ENCODE assay signal across 9 cellular contexts in genomic region chr16:31351937-31352315, GRCh38. TPM values are rescaled to one million over a fixed set of nuclear protein-coding genes. Genes with fewer than 3 reads are reported as not detected.
DNase-seq lines count a peak whose midpoint lies in the region; ATAC-seq and TF ChIP-seq lines count a peak whose summit lies in the region.
"Had no signal": no experiment of that assay in that cellular context is flagged by ENCODE, and none has a peak within 500 bp of the region (broad histone marks: within the 10 kb centered on the region; RNA-seq: fewer than 3 reads in every experiment).

No MANE protein-coding gene starts in this region.

- peaks cover 44% of the 10 kb centered on the region for H3K4me1 ChIP-seq in BLaER1
- no peaks in the 10 kb centered on the region for H3K4me1 ChIP-seq in breast epithelium
- H3K4me1 ChIP-seq in vagina: no peaks in the 10 kb centered on the region

- no peaks in the 10 kb centered on the region for H4K20me1 ChIP-seq in BLaER1

- intact Hi-C loops in activated T-helper 2 cell treated with anti-CD3 and anti-CD28 coated beads, Interferon-gamma antibody, Interleukin-2, Interleukin-4, amounts not matched to agents 10 μg/mL and 5 μg/mL and 100 μg/mL, durations not matched to agents 14 hours and 24 hours and 36 hours (cut with micrococcal nuclease): loop anchor here (5.0 to 10.0 kb wide), 3 partner anchors 85 to 147 kb away; partner anchors contain the start of gene PYCARD
- intact Hi-C loops in natural killer cell (cut with micrococcal nuclease) (loop anchor here (2.0 to 5.0 kb wide), 2 partner anchors 13 to 35 kb away; no protein-coding TSS in a partner anchor), breast epithelium (cut with DNase I; ENCODE audit: low total_unique reads) (no loop called here), vagina (cut with DNase I) (no loop called here)

- H3K27me3 Mint-ChIP-seq in activated T-helper 2 cell treated with anti-CD3 and anti-CD28 coated beads, Interferon-gamma antibody, Interleukin-2, Interleukin-4, amounts not matched to agents 10 μg/mL and 5 μg/mL and 100 μg/mL, durations not matched to agents 14 hours and 24 hours and 36 hours (ENCODE audit: low read depth): no peaks in the 10 kb centered on the region
- H3K27me3 Mint-ChIP-seq in natural killer cell (ENCODE audit: low read depth in 2 of 2): peaks cover 5% of the 10 kb centered on the region in 2 donors

- no peak overlapping the region for H3K4me3 Mint-ChIP-seq in activated T-helper 2 cell treated with anti-CD3 and anti-CD28 coated beads, Interferon-gamma antibody, Interleukin-2, Interleukin-4, amounts not matched to agents 10 μg/mL and 5 μg/mL and 100 μg/mL, durations not matched to agents 14 hours and 24 hours and 36 hours (ENCODE audit: low read depth)
- H3K4me3 Mint-ChIP-seq in natural killer cell: no peak overlapping the region

- H3K36me3 Mint-ChIP-seq in activated T-helper 2 cell treated with anti-CD3 and anti-CD28 coated beads, Interferon-gamma antibody, Interleukin-2, Interleukin-4, amounts not matched to agents 10 μg/mL and 5 μg/mL and 100 μg/mL, durations not matched to agents 14 hours and 24 hours and 36 hours (ENCODE audit: low read depth): no peaks in the 10 kb centered on the region
- H3K36me3 Mint-ChIP-seq in natural killer cell: no peaks in the 10 kb centered on the region

- H3K4me3 ChIP-seq in BLaER1 (no peak overlapping the region), HL-60 (replicated peaks; ENCODE audit: insufficient read depth, low read length) (no peak overlapping the region), breast epithelium (no peak overlapping the region), vagina (no peak overlapping the region)
- H3K4me3 ChIP-seq: K562 had no signal

- no peak for TF ChIP-seq CTCF in HL-60 (IDR thresholded peaks at IDR 0.05; ENCODE audit: insufficient read depth, low read length)
- no peak for TF ChIP-seq CTCF in natural killer cell (IDR thresholded peaks at IDR 0.05)
- no peak for TF ChIP-seq CTCF in breast epithelium (IDR thresholded peaks at IDR 0.05)
- TF ChIP-seq CTCF in vagina (IDR thresholded peaks at IDR 0.05): no peak

- no peaks in the 10 kb centered on the region for H3K9me3 ChIP-seq in BLaER1
- H3K9me3 ChIP-seq in breast epithelium: no peaks in the 10 kb centered on the region
- no peaks in the 10 kb centered on the region for H3K9me3 ChIP-seq in vagina

- H3K4me2 ChIP-seq in BLaER1: peak overlapping the region; percentile 46

- peak; percentile 27 to 54 (median 47) for ATAC-seq in natural killer cell
- ATAC-seq: K562 had no signal

- peak overlapping the region; percentile 77 for H3K27ac Mint-ChIP-seq in activated T-helper 2 cell treated with anti-CD3 and anti-CD28 coated beads, Interferon-gamma antibody, Interleukin-2, Interleukin-4, amounts not matched to agents 10 μg/mL and 5 μg/mL and 100 μg/mL, durations not matched to agents 14 hours and 24 hours and 36 hours
- H3K27ac Mint-ChIP-seq in natural killer cell: peak overlapping the region; percentile 67 to 95

- no peaks in the 10 kb centered on the region for H3K27me3 ChIP-seq in BLaER1
- no peaks in the 10 kb centered on the region for H3K27me3 ChIP-seq in HL-60 (ENCODE audit: insufficient read depth, poor library complexity, severe bottlenecking)
- peaks cover 0 to 5% of the 10 kb centered on the region in 2 donors for H3K27me3 ChIP-seq in breast epithelium
- no peaks in the 10 kb centered on the region for H3K27me3 ChIP-seq in vagina

- DNase-seq in HL-60 (ENCODE audit: low read depth in 1 of 2, low spot score in 1 of 2) (peak; percentile 64 to 72), natural killer cell (peak; percentile 41), breast epithelium (ENCODE audit: low spot score in 2 of 2) (no peak), vagina (ENCODE audit: extremely low spot score in 2 of 2) (no peak), cortex of kidney (lab: John Stamatoyannopoulos, UW) (no peak), occipital lobe (lab: John Stamatoyannopoulos, UW) (no peak)
- no peak for DNase-seq in activated T-helper 2 cell treated with anti-CD3 and anti-CD28 coated beads, Interferon-gamma antibody, Interleukin-2, Interleukin-4, amounts not matched to agents 10 μg/mL and 5 μg/mL and 100 μg/mL, durations not matched to agents 14 hours and 24 hours and 36 hours (ENCODE audit: low spot score)

- H3K27ac ChIP-seq in BLaER1: peak overlapping the region; percentile 68
- H3K27ac ChIP-seq in HL-60 (replicated peaks): peak overlapping the region; percentile 80
- no peak overlapping the region for H3K27ac ChIP-seq in breast epithelium
- no peak overlapping the region for H3K27ac ChIP-seq in vagina

- H3K36me3 ChIP-seq in BLaER1 (no peaks in the 10 kb centered on the region), breast epithelium (no peaks in the 10 kb centered on the region), vagina (no peaks in the 10 kb centered on the region)

- peaks cover 56% of the 10 kb centered on the region for H3K4me1 Mint-ChIP-seq in activated T-helper 2 cell treated with anti-CD3 and anti-CD28 coated beads, Interferon-gamma antibody, Interleukin-2, Interleukin-4, amounts not matched to agents 10 μg/mL and 5 μg/mL and 100 μg/mL, durations not matched to agents 14 hours and 24 hours and 36 hours (ENCODE audit: low read depth)
- peaks cover 65 to 82% of the 10 kb centered on the region in 2 donors for H3K4me1 Mint-ChIP-seq in natural killer cell

- H3K9ac ChIP-seq in BLaER1: no peak overlapping the region

- TF ChIP-seq POLR2A in breast epithelium (IDR thresholded peaks at IDR 0.05) (no peak), vagina (IDR thresholded peaks at IDR 0.05) (no peak)

- no peaks in the 10 kb centered on the region for H3K9me3 Mint-ChIP-seq in activated T-helper 2 cell treated with anti-CD3 and anti-CD28 coated beads, Interferon-gamma antibody, Interleukin-2, Interleukin-4, amounts not matched to agents 10 μg/mL and 5 μg/mL and 100 μg/mL, durations not matched to agents 14 hours and 24 hours and 36 hours
- H3K9me3 Mint-ChIP-seq in natural killer cell: no peaks in the 10 kb centered on the region

RNA-seq across cellular contexts. Expression of gene ITGAX, which starts 3.0 kb away (rescaled TPM):
- total RNA-seq in activated T-helper 2 cell treated with anti-CD3 and anti-CD28 coated beads, Interferon-gamma antibody, Interleukin-2, Interleukin-4, amounts not matched to agents 10 μg/mL and 5 μg/mL and 100 μg/mL, durations not matched to agents 14 hours and 24 hours and 36 hours: 56.2 and 56.9 TPM in 2 replicates
- total RNA-seq in natural killer cell (100 to 1,000 TPM; 224 to 249 (median 233) TPM), breast epithelium (10 to 100 TPM in 1 of 3 donors, 1 to 10 TPM in 2; 3.6 to 16.8 (median 5.1) TPM), vagina (4.4 TPM), occipital lobe (1.6 TPM)

RNA-seq across cellular contexts. Expression of gene ITGAD, which starts 41.2 kb away (rescaled TPM):
- 0.18 and 0.21 TPM in 2 replicates for total RNA-seq in activated T-helper 2 cell treated with anti-CD3 and anti-CD28 coated beads, Interferon-gamma antibody, Interleukin-2, Interleukin-4, amounts not matched to agents 10 μg/mL and 5 μg/mL and 100 μg/mL, durations not matched to agents 14 hours and 24 hours and 36 hours
- total RNA-seq in natural killer cell (1 to 10 TPM; 1.0 to 2.9 (median 2.2) TPM), breast epithelium (under 1 TPM in 2 of 3 donors, not detected in 1; 0.16 to 0.44 TPM), vagina (not detected), occipital lobe (not detected)
- total RNA-seq: K562 had no signal

Comparison
In these comparisons a context has a peak if more than half of its experiments do, and no peak if none do; other contexts are left out.
1. H3K27ac ChIP-seq: peak in BLaER1 (single experiment) and HL-60 (single experiment); none in breast epithelium (0 of 2) and vagina (single experiment).
2. DNase-seq: peak in HL-60 (2 of 2) and natural killer cell (single experiment); none in activated T-helper 2 cell treated with anti-CD3 and anti-CD28 coated beads, Interferon-gamma antibody, Interleukin-2, Interleukin-4, amounts not matched to agents 10 μg/mL and 5 μg/mL and 100 μg/mL, durations not matched to agents 14 hours and 24 hours and 36 hours (single experiment), breast epithelium (0 of 2), vagina (0 of 2), cortex of kidney (single experiment) and occipital lobe (single experiment).
3. intact Hi-C loops: an anchor here in activated T-helper 2 cell treated with anti-CD3 and anti-CD28 coated beads, Interferon-gamma antibody, Interleukin-2, Interleukin-4, amounts not matched to agents 10 μg/mL and 5 μg/mL and 100 μg/mL, durations not matched to agents 14 hours and 24 hours and 36 hours (5.0 to 10.0 kb wide) and natural killer cell (2.0 to 5.0 kb wide); none called in breast epithelium and vagina.